ENCODE assay signal across 8 cellular contexts in genomic region chr2:96531366-96531765, GRCh38. TPM values are rescaled to one million over a fixed set of nuclear protein-coding genes. Genes with fewer than 3 reads are reported as not detected.
DNase-seq lines count a peak whose midpoint lies in the region; ATAC-seq and TF ChIP-seq lines count a peak whose summit lies in the region.

No MANE protein-coding gene starts in this region.

- no peaks in the 10 kb centered on the region for H3K27me3 Mint-ChIP-seq in activated T-cell treated with anti-CD3 and anti-CD28 coated beads, Interleukin-2, amount 50 U/mL, for 72 hours (ENCODE audit: low read depth)
- H3K27me3 Mint-ChIP-seq in stimulated activated memory B cell treated with anti-CD40 and anti-IgM and Interleukin-4, amounts not matched to agents 10 μg/mL and 1 μg/mL and 100 μg/mL, for 72 hours = no peaks in the 10 kb centered on the region

- no peaks in the 10 kb centered on the region for H3K36me3 Mint-ChIP-seq in activated T-cell treated with anti-CD3 and anti-CD28 coated beads, Interleukin-2, amount 50 U/mL, for 72 hours (ENCODE audit: insufficient read depth in 2 of 2)
- no peaks in the 10 kb centered on the region for H3K36me3 Mint-ChIP-seq in stimulated activated memory B cell treated with anti-CD40 and anti-IgM and Interleukin-4, amounts not matched to agents 10 μg/mL and 1 μg/mL and 100 μg/mL, for 72 hours

- H3K4me3 Mint-ChIP-seq in activated T-cell treated with anti-CD3 and anti-CD28 coated beads, Interleukin-2, amount 50 U/mL, for 72 hours = peak overlapping the region; percentile 83 to 86
- peak overlapping the region; percentile 80 for H3K4me3 Mint-ChIP-seq in stimulated activated memory B cell treated with anti-CD40 and anti-IgM and Interleukin-4, amounts not matched to agents 10 μg/mL and 1 μg/mL and 100 μg/mL, for 72 hours

- H3K9ac ChIP-seq in iPS-18a (ENCODE audit: low read length) = no peak overlapping the region

- no peaks in the 10 kb centered on the region for H3K9me3 Mint-ChIP-seq in activated T-cell treated with anti-CD3 and anti-CD28 coated beads, Interleukin-2, amount 50 U/mL, for 72 hours
- no peaks in the 10 kb centered on the region for H3K9me3 Mint-ChIP-seq in stimulated activated memory B cell treated with anti-CD40 and anti-IgM and Interleukin-4, amounts not matched to agents 10 μg/mL and 1 μg/mL and 100 μg/mL, for 72 hours

- H3K27ac Mint-ChIP-seq in activated T-cell treated with anti-CD3 and anti-CD28 coated beads, Interleukin-2, amount 50 U/mL, for 72 hours = peak overlapping the region; percentile 98
- peak overlapping the region; percentile 94 for H3K27ac Mint-ChIP-seq in stimulated activated memory B cell treated with anti-CD40 and anti-IgM and Interleukin-4, amounts not matched to agents 10 μg/mL and 1 μg/mL and 100 μg/mL, for 72 hours

- H3K4me3 ChIP-seq in HFF-Myc (replicated peaks; ENCODE audit: low read depth, low read length) (peak overlapping the region; percentile 14; the same call in 1 of the 2 replicates), iPS-18a (ENCODE audit: low read length) (peak overlapping the region; percentile 61)

- peaks cover 93% of the 10 kb centered on the region for H3K4me1 Mint-ChIP-seq in activated T-cell treated with anti-CD3 and anti-CD28 coated beads, Interleukin-2, amount 50 U/mL, for 72 hours (ENCODE audit: low read depth)
- H3K4me1 Mint-ChIP-seq in stimulated activated memory B cell treated with anti-CD40 and anti-IgM and Interleukin-4, amounts not matched to agents 10 μg/mL and 1 μg/mL and 100 μg/mL, for 72 hours = peaks cover 84% of the 10 kb centered on the region

- H3K9me3 ChIP-seq in iPS-18a (ENCODE audit: control insufficient read depth, low read depth, low read length) = no peaks in the 10 kb centered on the region

- H3K27ac ChIP-seq in iPS-18a (ENCODE audit: low read length) = no peak overlapping the region

- no peaks in the 10 kb centered on the region for H3K36me3 ChIP-seq in iPS-18a (ENCODE audit: control insufficient read depth, low read depth, low read length)

- TF ChIP-seq CTCF in HFF-Myc (IDR thresholded peaks at IDR 0.05; ENCODE audit: low read depth, low read length, missing control alignments) = no peak

- no peak for DNase-seq in HFF-Myc (ENCODE audit: extremely low read depth, low read depth)
- DNase-seq in activated T-cell treated with anti-CD3 and anti-CD28 coated beads, Interleukin-2, amount 50 U/mL, for 72 hours = peak in 1 of 2 donors; percentile 9
- DNase-seq in NCI-H748 (lab: John Stamatoyannopoulos, UW; ENCODE audit: unreplicated experiment) = no peak
- DNase-seq in NCI-H1436 (lab: John Stamatoyannopoulos, UW) = no peak

- H3K27me3 ChIP-seq in iPS-18a (ENCODE audit: control insufficient read depth, insufficient read depth, low read length) = peaks cover 30% of the 10 kb centered on the region

- H3K4me1 ChIP-seq in iPS-18a (ENCODE audit: control insufficient read depth, low read depth, low read length) = peaks cover 10% of the 10 kb centered on the region

- ATAC-seq in activated T-cell treated with anti-CD3 and anti-CD28 coated beads, Interleukin-2, amount 50 U/mL, for 72 hours (replicated peaks in 1 of 2) = no peak
- no peak for ATAC-seq in stimulated activated memory B cell treated with anti-CD40 and anti-IgM and Interleukin-4, amounts not matched to agents 10 μg/mL and 1 μg/mL and 100 μg/mL, for 72 hours
- ATAC-seq in GM18861 (IDR thresholded peaks at IDR 0.05; ENCODE audit: unreplicated experiment) = no peak
- no peak for ATAC-seq in HG03457 (IDR thresholded peaks at IDR 0.05; ENCODE audit: unreplicated experiment)

RNA-seq across cellular contexts. Expression of gene ARID5A, which starts 5.2 kb away (rescaled TPM):
- 100 to 1,000 TPM; 424 to 433 TPM for total RNA-seq in activated T-cell treated with anti-CD3 and anti-CD28 coated beads, Interleukin-2, amount 50 U/mL, for 72 hours

RNA-seq across cellular contexts. Expression of gene NEURL3, which starts 26.2 kb away (rescaled TPM):
- 1 to 10 TPM; 4.4 to 5.3 TPM for total RNA-seq in activated T-cell treated with anti-CD3 and anti-CD28 coated beads, Interleukin-2, amount 50 U/mL, for 72 hours
